In the genomic region with DNA sequence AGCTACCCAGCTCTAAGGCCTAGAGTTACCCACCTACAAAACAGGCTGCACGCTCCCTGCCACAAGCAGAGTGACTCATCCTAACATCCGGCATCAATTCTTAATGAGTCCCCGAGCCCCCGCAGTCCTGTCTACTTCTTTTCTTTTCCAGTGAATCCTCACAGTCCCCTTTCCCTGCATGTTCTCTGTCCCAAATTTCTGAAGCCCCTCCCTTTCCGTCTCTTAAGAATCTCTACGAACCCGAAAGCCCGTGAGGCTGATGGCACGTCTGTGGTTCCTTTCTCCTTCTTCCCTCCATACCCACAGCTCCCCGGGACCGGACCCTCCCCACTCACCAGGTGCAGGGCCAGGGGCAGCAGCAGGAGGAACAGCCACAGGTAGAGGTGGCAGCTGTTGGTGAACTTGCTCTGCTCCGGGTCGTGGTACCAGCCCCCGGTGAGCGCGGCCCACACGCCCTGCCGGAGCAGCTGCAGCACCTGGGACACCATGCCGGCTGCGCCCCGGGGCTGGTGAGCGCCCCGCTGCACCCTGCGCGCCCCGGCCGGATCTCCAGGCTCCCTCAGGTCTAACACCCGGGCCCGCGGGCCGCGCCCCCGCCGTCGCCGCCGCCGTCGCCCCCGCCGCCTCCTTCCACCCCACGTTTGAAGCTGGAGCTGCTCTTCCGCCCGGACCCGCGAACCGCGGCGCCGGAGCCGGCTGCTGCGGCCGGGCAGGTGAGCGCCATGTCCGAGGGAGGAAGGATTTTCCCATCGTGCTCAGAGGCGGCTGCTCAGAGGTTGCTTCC, we compare ENCODE assay signal across 8 cellular contexts. TPM values are rescaled to one million over a fixed set of nuclear protein-coding genes. Genes with fewer than 3 reads are reported as not detected.
DNase-seq lines count a peak whose midpoint lies in the region; ATAC-seq and TF ChIP-seq lines count a peak whose summit lies in the region.

A gene with protein sequence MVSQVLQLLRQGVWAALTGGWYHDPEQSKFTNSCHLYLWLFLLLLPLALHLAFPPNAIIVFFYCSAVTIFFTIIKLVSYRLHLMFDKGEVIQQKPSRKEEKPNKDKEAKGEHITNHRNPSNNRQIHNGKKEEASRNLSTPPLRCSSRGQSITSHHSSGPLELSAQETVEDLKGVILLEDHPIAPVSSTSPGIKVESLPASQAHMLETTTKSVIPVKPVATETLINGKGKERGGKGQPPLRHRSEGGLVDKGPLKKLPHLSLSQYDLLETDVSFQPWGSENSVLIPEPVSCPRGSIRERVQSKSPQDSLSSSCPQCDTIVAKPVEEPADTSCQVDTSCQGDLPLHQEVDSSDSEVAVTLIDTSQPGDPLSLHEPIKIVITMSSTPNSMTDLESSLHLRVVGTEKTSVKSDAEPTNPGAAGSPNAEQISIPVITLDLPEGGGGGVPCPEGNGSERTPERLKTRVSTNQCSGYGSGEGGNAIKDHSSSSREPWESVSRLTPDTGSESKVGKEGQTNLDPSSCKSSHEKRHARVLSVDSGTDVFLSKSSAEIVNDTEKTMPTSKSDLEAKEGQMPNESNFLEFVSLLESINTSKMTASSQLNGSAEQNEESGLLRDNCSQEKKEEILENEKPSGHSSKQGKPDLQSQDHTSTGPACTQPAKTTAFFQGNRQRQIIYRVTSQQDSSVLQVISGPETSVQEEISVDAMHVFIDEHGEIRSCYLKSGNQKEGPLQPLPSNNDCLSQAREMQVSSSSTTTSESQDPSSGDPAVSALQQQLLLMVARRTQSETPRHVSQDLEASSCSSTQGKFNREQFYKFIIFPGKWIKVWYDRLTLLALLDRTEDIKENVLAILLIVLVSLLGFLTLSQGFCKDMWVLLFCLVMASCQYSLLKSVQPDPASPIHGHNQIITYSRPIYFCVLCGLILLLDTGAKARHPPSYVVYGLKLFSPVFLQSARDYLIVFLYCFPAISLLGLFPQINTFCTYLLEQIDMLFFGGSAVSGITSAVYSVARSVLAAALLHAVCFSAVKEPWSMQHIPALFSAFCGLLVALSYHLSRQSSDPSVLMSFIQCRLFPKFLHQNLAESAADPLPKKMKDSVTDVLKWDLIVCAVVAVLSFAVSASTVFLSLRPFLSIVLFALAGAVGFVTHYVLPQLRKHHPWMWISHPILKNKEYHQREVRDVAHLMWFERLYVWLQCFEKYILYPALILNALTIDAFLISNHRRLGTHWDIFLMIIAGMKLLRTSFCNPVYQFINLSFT (N-terminal part only) (minus strand): TSS at position 735 of the 784 bp plus-strand sequence. CDS start 247 bp downstream, at position 488.

- H3K36me3 ChIP-seq in mesendoderm (ENCODE audit: control insufficient read depth, insufficient read depth, low read length), result no peaks in the 10 kb centered on the region

- no peak within 1 kb of the TSS for H2BK15ac ChIP-seq in mesendoderm (replicated peaks; ENCODE audit: low read depth)

- no peak within 1 kb of the TSS for H3K23ac ChIP-seq in mesendoderm (ENCODE audit: low read length)

- H3K9me3 ChIP-seq in AG04450 (ENCODE audit: control insufficient read depth, insufficient read depth, low read length), result no peaks in the 10 kb centered on the region

- no peak within 1 kb of the TSS for H3K18ac ChIP-seq in mesendoderm (ENCODE audit: low read length)

- H2BK5ac ChIP-seq in mesendoderm (ENCODE audit: low read length), result no peak within 1 kb of the TSS

- no peaks in the 10 kb centered on the region for H3K4me1 ChIP-seq in mesendoderm (ENCODE audit: control insufficient read depth, low read depth, low read length)

- CTCF ChIA-PET in AG04450 (lab: Charles Lee), result interaction anchor here (0.6 to 1.4 kb wide), 2 partner anchors 10 to 1979 kb away, joined by 3 to 9 read pairs; no protein-coding TSS in a partner anchor

- H3K4ac ChIP-seq in mesendoderm (ENCODE audit: low read depth, low read length), result peak within 1 kb of the TSS; percentile 1

- peaks cover 18% of the 10 kb centered on the region for H3K79me2 ChIP-seq in mesendoderm (ENCODE audit: control insufficient read depth, insufficient read depth, low read length)

- H3K4me2 ChIP-seq in mesendoderm (ENCODE audit: low read length), result peak within 1 kb of the TSS; percentile 83

- no peak within 1 kb of the TSS for H4K5ac ChIP-seq in mesendoderm (ENCODE audit: low read length)

- H3K27me3 ChIP-seq in AG04450 (ENCODE audit: control insufficient read depth, insufficient read depth, low read length), result no peaks in the 10 kb centered on the region
- H3K27me3 ChIP-seq in mesendoderm (ENCODE audit: insufficient read depth, low read length, poor library complexity), result no peaks in the 10 kb centered on the region

- peak within 1 kb of the TSS; percentile 99 for H3K4me3 ChIP-seq in AG04450 (ENCODE audit: low read depth, low read length)
- H3K4me3 ChIP-seq in mesendoderm (ENCODE audit: low read length), result peak within 1 kb of the TSS; percentile 86

- POLR2A ChIA-PET in AG04450 (lab: Yijun Ruan, JAX), result interaction anchor here (0.5 kb wide), 1 partner anchor 30 kb away, joined by 3 read pairs; no protein-coding TSS in a partner anchor

- no CpG with 5 or more reads among the region's 57 CpGs for WGBS in mesendoderm (ENCODE audit: extremely low coverage, insufficient coverage, low lambda C conversion rate)

- peak within 1 kb of the TSS; percentile 95 for H3K56ac ChIP-seq in mesendoderm (ENCODE audit: low read length)

- no peak within 1 kb of the TSS for H4K8ac ChIP-seq in mesendoderm (ENCODE audit: low read depth, low read length)

- DNase-seq in AG04450 (ENCODE audit: low read depth, low spot score), result no peak
- DNase-seq in NCI-H345 treated with DMSO at 0.1 percent for 48 hours (lab: John Stamatoyannopoulos, UW; ENCODE audit: unreplicated experiment), result peak; percentile 81
- DNase-seq in activated CD4-positive, alpha-beta T cell treated with anti-CD3 and anti-CD28 coated beads, Interleukin-2, amount 50 U/mL, for 48 hours, result peak; percentile 49 to 52
- DNase-seq in effector CD4-positive, alpha-beta T cell, result peak; percentile 44
- DNase-seq in mesendoderm, result peak; percentile 91
- DNase-seq in stimulated activated CD8-positive, alpha-beta memory T cell treated with anti-CD3 and anti-CD28 coated beads, Interleukin-15, amount 100 ng/mL, for 4 hours (ENCODE audit: low read depth in 2 of 2), result peak; percentile 24 to 47

- H2BK120ac ChIP-seq in mesendoderm (ENCODE audit: low read depth, low read length), result no peak within 1 kb of the TSS

- no peak within 1 kb of the TSS for H2AK5ac ChIP-seq in mesendoderm (ENCODE audit: low read length)

- no peak for TF ChIP-seq CTCF in AG04450 (IDR thresholded peaks at IDR 0.05; ENCODE audit: low read depth, low read length)

- H3K79me1 ChIP-seq in mesendoderm (ENCODE audit: low read length), result peaks cover 3% of the 10 kb centered on the region

- peak; percentile 96 for ATAC-seq in GM18907 (IDR thresholded peaks at IDR 0.05; ENCODE audit: unreplicated experiment)
- ATAC-seq in HG03135 (IDR thresholded peaks at IDR 0.05; ENCODE audit: unreplicated experiment), result peak; percentile 87

- H3K27ac ChIP-seq in AG04450 (ENCODE audit: low read depth, low read length), result peak within 1 kb of the TSS; percentile 25
- peak within 1 kb of the TSS; percentile 48 for H3K27ac ChIP-seq in mesendoderm (ENCODE audit: low read depth, low read length)

- peak within 1 kb of the TSS; percentile 77 for H3K9ac ChIP-seq in mesendoderm (ENCODE audit: low read length)

RNA-seq across cellular contexts. Expression of the gene that starts here (rescaled TPM):
- polyA plus RNA-seq in AG04450 (2011; rRNA removed), result 29.8 and 32.3 TPM in 2 replicates
- 138 and 145 TPM in 2 replicates for polyA minus RNA-seq in AG04450 (2011; rRNA and poly(A)+ RNA removed)
- 20.1 TPM for polyA plus RNA-seq in mesendoderm (2013, experiment 1 of 2)
- polyA plus RNA-seq in mesendoderm (2013, experiment 2 of 2), result 17.6 TPM
